Comparison of ENCODE assay signal across 9 cellular contexts in genomic region chr19:18785179-18786124, GRCh38. TPM values are rescaled to one million over a fixed set of nuclear protein-coding genes. Genes with fewer than 3 reads are reported as not detected.
A peak's percentile ranks its signal among the peaks of the same experiment; 100 is the strongest.
DNase-seq lines count a peak whose midpoint lies in the region; ATAC-seq and TF ChIP-seq lines count a peak whose summit lies in the region.
"Had no signal": no experiment of that assay in that cellular context is flagged by ENCODE, and none has a peak within 500 bp of the region (broad histone marks: within the 10 kb centered on the region; RNA-seq: fewer than 3 reads in every experiment).

No MANE protein-coding gene starts in this region.

- peak overlapping the region; percentile 32 for H3K23ac ChIP-seq in neuronal stem cell (ENCODE audit: low read depth, low read length, poor library complexity)

- H3K36me3 ChIP-seq in neuronal stem cell (replicated peaks in 1 of 2; ENCODE audit: control insufficient read depth in 2 of 2, insufficient read depth in 2 of 2, low read length in 2 of 2), result no peaks in the 10 kb centered on the region
- no peaks in the 10 kb centered on the region for H3K36me3 ChIP-seq in tibial artery

- no CpG with 5 or more reads among the region's 65 CpGs for whole genome bisulfite sequencing in neuronal stem cell (ENCODE audit: extremely low coverage in 2 of 2, insufficient read length in 2 of 2, insufficient replicate concordance in 1 of 2), 2 donors

- H3K9me3 ChIP-seq in neuronal stem cell (replicated peaks in 1 of 2; ENCODE audit: control insufficient read depth in 2 of 2, insufficient read depth in 1 of 2, low read depth in 1 of 2, low read length in 2 of 2), result peaks cover 0 to 14% of the 10 kb centered on the region in 2 donors
- no peaks in the 10 kb centered on the region for H3K9me3 ChIP-seq in tibial artery

- peaks cover 3% of the 10 kb centered on the region for H3K79me1 ChIP-seq in neuronal stem cell (ENCODE audit: low read depth, low read length)

- peak; percentile 89 for DNase-seq in DMS 273 (lab: John Stamatoyannopoulos, UW; ENCODE audit: unreplicated experiment)
- DNase-seq in DMS 273 treated with DMSO at 0.1 percent for 48 hours (lab: John Stamatoyannopoulos, UW), result no peak
- DNase-seq in NCI-H748 treated with DMSO at 0.1 percent for 48 hours (lab: John Stamatoyannopoulos, UW), result peak; percentile 29
- DNase-seq in activated CD8-positive, alpha-beta memory T cell treated with anti-CD3 and anti-CD28 coated beads, Interleukin-2, amount 50 U/mL, for 24 hours (ENCODE audit: extremely low read depth), result peak; percentile 27
- DNase-seq in epidermal melanocyte (ENCODE audit: insufficient read length, low spot score), result peak; percentile 68
- DNase-seq in neuronal stem cell (ENCODE audit: low spot score), result peak; percentile 81
- DNase-seq in tibial artery, result peak; percentile 83 to 85

- H4K91ac ChIP-seq in neuronal stem cell (ENCODE audit: low read depth, low read length, poor library complexity), result no peak overlapping the region

- intact Hi-C loops in tibial artery (cut with DNase I; ENCODE audit: low total_unique reads), result no loop called here

- ATAC-seq in GM21529 (IDR thresholded peaks at IDR 0.05; ENCODE audit: unreplicated experiment), result no peak

- no peak overlapping the region for H2BK12ac ChIP-seq in neuronal stem cell (ENCODE audit: low read length)

- peak overlapping the region; percentile 32 for H2BK15ac ChIP-seq in neuronal stem cell (ENCODE audit: low read length)

- peaks cover 36 to 71% (median 64%) of the 10 kb centered on the region in 3 experiments for H3K27me3 ChIP-seq in neuronal stem cell (ENCODE audit: control insufficient read depth in 3 of 3, insufficient read depth in 3 of 3, low read depth in 1 of 3, low read length in 3 of 3)
- H3K27me3 ChIP-seq in tibial artery, result peaks cover 17 to 69% of the 10 kb centered on the region in 2 donors

- TF ChIP-seq CTCF in tibial artery (IDR thresholded peaks at IDR 0.05), result no peak

- H3K9ac ChIP-seq in neuronal stem cell (ENCODE audit: low read depth, low read length, poor library complexity), result peak overlapping the region; percentile 56

- H3K4me3 ChIP-seq in neuronal stem cell (ENCODE audit: low read length in 2 of 2), result peak overlapping the region in 1 of 2 donors; percentile 68
- no peak overlapping the region for H3K4me3 ChIP-seq in tibial artery

- peak overlapping the region; percentile 54 for H3K4ac ChIP-seq in neuronal stem cell (ENCODE audit: low read length)

- H3K14ac ChIP-seq in neuronal stem cell (ENCODE audit: low read length), result peak overlapping the region; percentile 83

- H2AFZ ChIP-seq in neuronal stem cell (ENCODE audit: low read length), result peak overlapping the region; percentile 60

- no peak overlapping the region for H2BK5ac ChIP-seq in neuronal stem cell (ENCODE audit: low read length)

- H3K18ac ChIP-seq in neuronal stem cell (ENCODE audit: low read length), result peak overlapping the region; percentile 95

- peak overlapping the region; percentile 82 for H2AK5ac ChIP-seq in neuronal stem cell (ENCODE audit: low read depth, low read length)

- H2BK120ac ChIP-seq in neuronal stem cell (ENCODE audit: low read depth, low read length), result no peak overlapping the region

- no peak overlapping the region for H4K8ac ChIP-seq in neuronal stem cell (ENCODE audit: low read depth, low read length)

- peak overlapping the region; percentile 73 for H3K4me2 ChIP-seq in neuronal stem cell (ENCODE audit: insufficient read depth, low read length, poor library complexity, severe bottlenecking)

- H3K4me1 ChIP-seq in neuronal stem cell (ENCODE audit: control insufficient read depth in 2 of 2, insufficient read depth in 1 of 2, low read depth in 1 of 2, low read length in 2 of 2) (peaks cover 5 to 18% of the 10 kb centered on the region in 2 donors), tibial artery (peaks cover 0 to 46% (median 33%) of the 10 kb centered on the region in 4 donors)

- H3K27ac ChIP-seq in neuronal stem cell (replicated peaks; ENCODE audit: low read length) (no peak overlapping the region), tibial artery (peak overlapping the region in 1 of 2 donors; percentile 13)
- H3K27ac ChIP-seq: 22Rv1 had no signal

RNA-seq across cellular contexts. Expression of gene COMP, which starts 5.7 kb away (rescaled TPM):
- 0.01 TPM for polyA plus RNA-seq in neuronal stem cell (2013, experiment 1 of 2)
- polyA plus RNA-seq in neuronal stem cell (2013, experiment 2 of 2), result not detected

RNA-seq across cellular contexts. Expression of gene UPF1, which starts 46.3 kb away (rescaled TPM):
- 17.2 TPM for polyA plus RNA-seq in neuronal stem cell (2013, experiment 1 of 2)
- 16.5 TPM for polyA plus RNA-seq in neuronal stem cell (2013, experiment 2 of 2)
